In the genomic region with DNA sequence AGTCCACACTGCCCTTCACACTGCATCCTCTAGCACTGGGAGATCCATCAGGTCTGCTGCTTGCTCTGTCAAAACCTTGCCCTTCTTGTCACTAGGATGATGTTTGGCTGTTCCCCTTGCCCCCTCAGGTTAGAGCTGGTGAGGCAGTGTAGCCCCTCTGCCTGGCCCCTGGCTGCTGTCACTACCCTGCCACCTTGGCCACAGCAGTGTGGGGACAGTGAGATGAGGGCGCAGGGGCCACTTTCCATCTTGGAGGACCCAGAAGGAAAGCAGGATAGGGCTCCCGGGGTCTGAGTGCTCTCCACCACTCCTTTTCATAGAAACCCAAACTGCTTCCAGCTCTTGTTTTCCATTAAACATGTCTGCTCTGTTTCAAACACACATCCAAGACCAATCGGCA, we compare ENCODE assay signal across 32 cellular contexts. TPM values are rescaled to one million over a fixed set of nuclear protein-coding genes. Genes with fewer than 3 reads are reported as not detected.
"Had no signal": no experiment of that assay in that cellular context is flagged by ENCODE, and none has a peak within 500 bp of the region (broad histone marks: within the 10 kb centered on the region; RNA-seq: fewer than 3 reads in every experiment).

No MANE protein-coding gene starts in this region.

- H3K9me3 ChIP-seq: ascending aorta had no signal

- H3K36me3 ChIP-seq: ascending aorta had no signal

- H3K27me3 ChIP-seq: ascending aorta had no signal

- H3K4me1 ChIP-seq: ascending aorta had no signal

- FAIRE-seq: TTC549 had no signal

- ATAC-seq: activated CD8-positive, alpha-beta T cell treated with anti-CD3 and anti-CD28 coated beads for 36 hours; activated naive CD8-positive, alpha-beta T cell treated with anti-CD3 and anti-CD28 coated beads, Interleukin-2, amount 50 U/mL, for 24 hours; activated T-cell treated with anti-CD3 and anti-CD28 coated beads, Interleukin-2, amount 50 U/mL, for 4 hours; activated T-cell treated with anti-CD3 and anti-CD28 coated beads, Interleukin-2, amount 50 U/mL, for 72 hours; activated T-helper 17 cell treated with anti-CD3 and anti-CD28 coated beads, Interleukin-2, amount 50 U/mL, for 72 hours had no signal

- H3K4me3 ChIP-seq: ascending aorta had no signal

- DNase-seq: activated B cell treated with CpG ODN at 0.5 μM for 24 hours; activated CD4-positive, alpha-beta memory T cell treated with anti-CD3 and anti-CD28 coated beads for 36 hours; activated CD4-positive, alpha-beta T cell treated with anti-CD3 and anti-CD28 coated beads for 4 hours; activated CD4-positive, alpha-beta T cell treated with anti-CD3 and anti-CD28 coated beads, Interleukin-2, amount 10 ng/mL, durations not matched to agents 24 days and 14 days; activated CD4-positive, alpha-beta T cell treated with anti-CD3 and anti-CD28 coated beads, Interleukin-2, amount 50 U/mL, for 1 hour; activated CD4-positive, alpha-beta T cell treated with anti-CD3 and anti-CD28 coated beads, Interleukin-2, amount 50 U/mL, for 4 hours; activated CD4-positive, CD25-positive, alpha-beta regulatory T cell treated with anti-CD3 and anti-CD28 coated beads, Interleukin-2, amount 50 U/mL, for 72 hours; activated CD8-positive, alpha-beta memory T cell treated with anti-CD3 and anti-CD28 coated beads, Interleukin-2, amount 50 U/mL, for 4 hours; activated CD8-positive, alpha-beta T cell treated with anti-CD3 and anti-CD28 coated beads for 36 hours; activated effector memory CD4-positive, alpha-beta T cell treated with anti-CD3 and anti-CD28 coated beads, Interleukin-2, amount 50 U/mL, for 16 hours; activated gamma-delta T cell treated with Interleukin-2 at 50 U/mL for 16 hours; activated naive CD4-positive, alpha-beta T cell; activated naive CD4-positive, alpha-beta T cell treated with anti-CD3 and anti-CD28 coated beads, Interleukin-2, amount 10 ng/mL, durations not matched to agents 7 days and 5 days; activated naive CD8-positive, alpha-beta T cell treated with anti-CD3 and anti-CD28 coated beads, Interleukin-2, amount 10 ng/mL, durations not matched to agents 7 days and 5 days; activated naive CD8-positive, alpha-beta T cell treated with anti-CD3 and anti-CD28 coated beads, Interleukin-2, amount 50 U/mL, for 24 hours; activated T-cell treated with anti-CD3 and anti-CD28 coated beads for 4 hours; activated T-cell treated with anti-CD3 and anti-CD28 coated beads, Interleukin-2, amount 50 U/mL, for 1 hour; activated T-cell treated with anti-CD3 and anti-CD28 coated beads, Interleukin-2, amount 50 U/mL, for 4 hours; activated T-cell treated with anti-CD3 and anti-CD28 coated beads, Interleukin-2, amount 50 U/mL, for 72 hours; amygdala; anterior cingulate cortex; central memory CD4-positive, alpha-beta T cell; SW 1271; T-helper 1 cell; T-helper 2 cell; T-helper 9 cell had no signal

- H3K27ac ChIP-seq: ascending aorta, VCaP had no signal

RNA-seq across cellular contexts. Expression of a gene that starts 19.9 kb away (rescaled TPM):
- total RNA-seq: activated B cell treated with CpG ODN at 0.5 μM for 24 hours; activated CD4-positive, alpha-beta memory T cell treated with anti-CD3 and anti-CD28 coated beads for 36 hours; activated CD4-positive, alpha-beta T cell treated with anti-CD3 and anti-CD28 coated beads, Interleukin-2, amount 10 ng/mL, durations not matched to agents 24 days and 14 days; activated CD8-positive, alpha-beta memory T cell treated with anti-CD3 and anti-CD28 coated beads for 36 hours; activated CD8-positive, alpha-beta T cell treated with anti-CD3 and anti-CD28 coated beads for 36 hours; activated naive CD8-positive, alpha-beta T cell treated with anti-CD3 and anti-CD28 coated beads, Interleukin-2, amount 10 ng/mL, durations not matched to agents 7 days and 5 days; activated T-cell treated with anti-CD3 and anti-CD28 coated beads, Interleukin-2, amount 50 U/mL, for 4 hours; activated T-helper 1 cell treated with anti-CD3 and anti-CD28 coated beads, Interleukin-12 subunit alpha, Interleukin-12 subunit beta, Interleukin-2, Interleukin-4 antibody, amounts not matched to agents 30 ng/mL and 10 ng/mL and 1 ng/mL, durations not matched to agents 14 hours and 24 hours and 36 hours; ascending aorta had no signal
